In the genomic region with DNA sequence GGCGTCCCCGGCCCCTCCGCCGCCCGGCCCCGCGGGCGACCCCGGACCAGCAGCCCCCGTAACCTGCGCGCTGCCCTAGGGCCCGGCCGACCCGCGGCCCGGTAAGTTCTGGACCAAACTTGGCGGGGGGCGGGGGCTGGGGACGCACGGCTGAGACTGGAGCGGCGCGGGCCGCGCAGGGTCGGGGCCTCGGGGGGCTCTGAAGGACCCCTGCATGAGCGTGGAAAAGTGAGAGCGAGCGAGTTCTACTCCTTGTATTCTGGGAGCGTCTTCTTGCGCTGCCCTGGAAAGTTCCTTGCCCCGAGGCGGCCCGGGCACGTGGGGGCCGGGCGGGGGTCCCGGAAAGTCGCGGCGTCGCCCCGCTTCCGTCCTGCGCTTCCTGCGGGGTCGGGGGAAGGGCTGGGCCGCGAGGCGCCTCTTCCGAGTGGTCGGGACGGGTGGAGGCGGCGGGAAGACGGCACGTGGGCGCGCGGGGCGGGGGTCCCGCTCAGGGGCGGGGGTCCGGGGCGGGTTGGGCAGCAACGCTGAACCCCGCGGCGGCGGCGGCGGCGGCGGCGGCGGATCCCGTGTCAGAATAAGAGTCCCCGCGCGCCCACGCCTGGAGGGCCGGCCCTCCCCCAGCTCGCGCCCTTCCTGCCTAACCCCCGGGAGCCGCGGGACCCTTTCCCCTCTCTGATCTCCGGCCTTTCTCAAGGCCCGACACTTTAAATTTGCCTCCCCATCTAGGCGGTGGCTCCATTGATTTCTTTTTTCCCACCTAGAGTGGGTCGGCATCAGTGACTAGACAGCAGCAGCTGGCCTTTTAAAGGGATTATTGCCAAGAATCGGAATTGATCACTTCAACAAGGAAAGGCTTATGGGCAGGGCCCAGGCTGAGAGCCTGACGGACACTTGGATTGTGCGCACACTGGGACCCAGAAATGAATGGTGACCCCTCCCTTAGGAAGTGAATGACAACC, we compare ENCODE assay signal across 8 cellular contexts. TPM values are rescaled to one million over a fixed set of nuclear protein-coding genes. Genes with fewer than 3 reads are reported as not detected.
DNase-seq lines count a peak whose midpoint lies in the region; ATAC-seq and TF ChIP-seq lines count a peak whose summit lies in the region.

No MANE protein-coding gene starts in this region.

- H3K4me3 Mint-ChIP-seq in natural killer cell treated with Interleukin-12 subunit alpha and Interleukin-12 subunit beta and Interleukin-15 and Interleukin-18, amount 100 ng/mL, for 72 hours = peak overlapping the region; percentile 95

- H3K36me3 ChIP-seq in esophagus squamous epithelium (no peaks in the 10 kb centered on the region), uterus (no peaks in the 10 kb centered on the region)

- H3K27me3 ChIP-seq in esophagus squamous epithelium (no peaks in the 10 kb centered on the region), uterus (no peaks in the 10 kb centered on the region)

- peak overlapping the region; percentile 89 to 97 (median 92) for H3K4me3 ChIP-seq in esophagus squamous epithelium
- peak overlapping the region; percentile 84 to 97 for H3K4me3 ChIP-seq in uterus

- H3K27ac ChIP-seq in esophagus squamous epithelium = peak overlapping the region; percentile 89 to 92 (median 90)
- peak overlapping the region; percentile 83 to 88 for H3K27ac ChIP-seq in uterus

- H3K9me3 ChIP-seq in esophagus squamous epithelium (no peaks in the 10 kb centered on the region), uterus (no peaks in the 10 kb centered on the region)

- no peaks in the 10 kb centered on the region for H3K27me3 Mint-ChIP-seq in natural killer cell treated with Interleukin-12 subunit alpha and Interleukin-12 subunit beta and Interleukin-15 and Interleukin-18, amount 100 ng/mL, for 72 hours

- H3K27ac Mint-ChIP-seq in natural killer cell treated with Interleukin-12 subunit alpha and Interleukin-12 subunit beta and Interleukin-15 and Interleukin-18, amount 100 ng/mL, for 72 hours = peak overlapping the region; percentile 86 to 94

- intact Hi-C loops in esophagus squamous epithelium (cut with DNase I) (no loop called here), uterus (cut with DNase I; ENCODE audit: low total_unique reads) (no loop called here)

- POLR2A ChIA-PET in HEK293T (lab: Yijun Ruan, JAX) = interaction anchor here (0.9 to 4.1 kb wide), 15 partner anchors 9 to 331 kb away, joined by 3 to 21 read pairs (median 6); a partner anchor contains a TSS

- H3K4me1 Mint-ChIP-seq in natural killer cell treated with Interleukin-12 subunit alpha and Interleukin-12 subunit beta and Interleukin-15 and Interleukin-18, amount 100 ng/mL, for 72 hours (ENCODE audit: low read depth in 2 of 2) = peaks cover 73 to 77% of the 10 kb centered on the region in 2 donors

- TF ChIP-seq CTCF in esophagus squamous epithelium (IDR thresholded peaks at IDR 0.05) (no peak), uterus (IDR thresholded peaks at IDR 0.05) (no peak)

- H3K9me3 Mint-ChIP-seq in natural killer cell treated with Interleukin-12 subunit alpha and Interleukin-12 subunit beta and Interleukin-15 and Interleukin-18, amount 100 ng/mL, for 72 hours = no peaks in the 10 kb centered on the region

- peaks cover 42 to 79% (median 44%) of the 10 kb centered on the region in 3 donors for H3K4me1 ChIP-seq in esophagus squamous epithelium
- peaks cover 0 to 17% of the 10 kb centered on the region in 2 donors for H3K4me1 ChIP-seq in uterus

- DNase-seq in EL (peak; percentile 60), HEK293T (ENCODE audit: extremely low spot score) (peak; percentile 44), NCI-H446 (lab: John Stamatoyannopoulos, UW) (peak; percentile 26 to 76), esophagus squamous epithelium (lab: John Stamatoyannopoulos, UW) (no peak), uterus (peak; percentile 43 to 51)
- DNase-seq in activated CD8-positive, alpha-beta memory T cell treated with anti-CD3 and anti-CD28 coated beads, Interleukin-2, amount 50 U/mL, for 4 hours = peak; percentile 49
- peak; percentile 81 for DNase-seq in natural killer cell treated with Interleukin-12 subunit alpha and Interleukin-12 subunit beta and Interleukin-15 and Interleukin-18, amount 100 ng/mL, for 72 hours (ENCODE audit: low spot score)

- 0 to 1% methylated on average over 16 to 18 of the region's 96 CpGs for WGBS in esophagus squamous epithelium, 2 donors

- CTCF ChIA-PET in HEK293T (lab: Yijun Ruan, JAX) = interaction anchor here (1.5 kb wide), 1 partner anchor 9 kb away, joined by 4 read pairs; no protein-coding TSS in a partner anchor

- H3K36me3 Mint-ChIP-seq in natural killer cell treated with Interleukin-12 subunit alpha and Interleukin-12 subunit beta and Interleukin-15 and Interleukin-18, amount 100 ng/mL, for 72 hours = no peaks in the 10 kb centered on the region

- TF ChIP-seq POLR2A in esophagus squamous epithelium (IDR thresholded peaks at IDR 0.05) (no peak), uterus (IDR thresholded peaks at IDR 0.05) (no peak)

- ATAC-seq in natural killer cell treated with Interleukin-12 subunit alpha and Interleukin-12 subunit beta and Interleukin-15 and Interleukin-18, amount 100 ng/mL, for 72 hours = peak; percentile 29 to 38
- no peak for ATAC-seq in GM21786 (IDR thresholded peaks at IDR 0.05; ENCODE audit: unreplicated experiment)

TF ChIP-seq in HEK293T, 16 proteins besides CTCF, POLR2A, EP300 and RAD21:
- TF ChIP-seq, protein P1, sequence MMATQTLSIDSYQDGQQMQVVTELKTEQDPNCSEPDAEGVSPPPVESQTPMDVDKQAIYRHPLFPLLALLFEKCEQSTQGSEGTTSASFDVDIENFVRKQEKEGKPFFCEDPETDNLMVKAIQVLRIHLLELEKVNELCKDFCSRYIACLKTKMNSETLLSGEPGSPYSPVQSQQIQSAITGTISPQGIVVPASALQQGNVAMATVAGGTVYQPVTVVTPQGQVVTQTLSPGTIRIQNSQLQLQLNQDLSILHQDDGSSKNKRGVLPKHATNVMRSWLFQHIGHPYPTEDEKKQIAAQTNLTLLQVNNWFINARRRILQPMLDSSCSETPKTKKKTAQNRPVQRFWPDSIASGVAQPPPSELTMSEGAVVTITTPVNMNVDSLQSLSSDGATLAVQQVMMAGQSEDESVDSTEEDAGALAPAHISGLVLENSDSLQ (IDR thresholded peaks at IDR 0.05) = no peak
- TF ChIP-seq SUZ12 (IDR thresholded peaks at IDR 0.05) (no peak), ELF4 (IDR thresholded peaks at IDR 0.05) (no peak), SP1 (IDR thresholded peaks at IDR 0.05) (no peak), ZNF384 (IDR thresholded peaks at IDR 0.05) (no peak), FOXM1 (IDR thresholded peaks at IDR 0.05; ENCODE audit: borderline replicate concordance) (no peak), L3MBTL2 (conservative IDR thresholded peaks at IDR 0.05) (peak; percentile 39; the same call in 1 of the 2 replicates), LEF1 (IDR thresholded peaks at IDR 0.05; ENCODE audit: borderline replicate concordance) (no peak)

RNA-seq across cellular contexts. Expression of a gene that starts 0.7 kb away (rescaled TPM):
- 10 to 100 TPM; 39.7 to 81.4 (median 41.6) TPM for total RNA-seq in esophagus squamous epithelium
- 100 to 1,000 TPM; 171 to 224 TPM for total RNA-seq in natural killer cell treated with Interleukin-12 subunit alpha and Interleukin-12 subunit beta and Interleukin-15 and Interleukin-18, amount 100 ng/mL, for 72 hours
- 10 to 100 TPM in 3 of 4 donors, 1 to 10 TPM in 1; 9.7 to 65.1 (median 22.3) TPM for total RNA-seq in uterus
